Comparison of ENCODE assay signal across 1 cellular context in the genomic region with DNA sequence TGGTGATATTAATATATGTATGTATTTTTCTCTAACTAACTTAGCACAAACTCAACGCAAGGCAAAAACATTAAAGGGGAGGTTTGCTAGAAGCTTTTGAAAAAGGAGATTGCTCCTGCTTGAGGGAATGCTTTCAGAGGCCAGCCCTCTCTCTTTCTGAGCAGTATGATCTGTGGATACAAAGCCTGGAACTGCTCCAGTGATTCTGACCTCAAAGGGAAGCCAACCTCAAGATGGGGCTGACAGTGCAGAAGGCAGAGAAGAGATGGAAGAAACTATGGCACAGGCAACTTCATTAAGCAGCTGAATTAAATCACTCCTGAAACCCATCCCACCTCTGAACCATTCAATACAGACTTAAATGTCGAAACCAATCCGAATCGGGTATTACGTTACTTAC.
TF ChIP-seq lines count a peak whose summit lies in the region.

No MANE protein-coding gene starts in this region.

TF ChIP-seq in HCT116, 20 proteins besides CTCF, POLR2A, EP300 and RAD21 (continued from another document):
- TF ChIP-seq, protein P1, sequence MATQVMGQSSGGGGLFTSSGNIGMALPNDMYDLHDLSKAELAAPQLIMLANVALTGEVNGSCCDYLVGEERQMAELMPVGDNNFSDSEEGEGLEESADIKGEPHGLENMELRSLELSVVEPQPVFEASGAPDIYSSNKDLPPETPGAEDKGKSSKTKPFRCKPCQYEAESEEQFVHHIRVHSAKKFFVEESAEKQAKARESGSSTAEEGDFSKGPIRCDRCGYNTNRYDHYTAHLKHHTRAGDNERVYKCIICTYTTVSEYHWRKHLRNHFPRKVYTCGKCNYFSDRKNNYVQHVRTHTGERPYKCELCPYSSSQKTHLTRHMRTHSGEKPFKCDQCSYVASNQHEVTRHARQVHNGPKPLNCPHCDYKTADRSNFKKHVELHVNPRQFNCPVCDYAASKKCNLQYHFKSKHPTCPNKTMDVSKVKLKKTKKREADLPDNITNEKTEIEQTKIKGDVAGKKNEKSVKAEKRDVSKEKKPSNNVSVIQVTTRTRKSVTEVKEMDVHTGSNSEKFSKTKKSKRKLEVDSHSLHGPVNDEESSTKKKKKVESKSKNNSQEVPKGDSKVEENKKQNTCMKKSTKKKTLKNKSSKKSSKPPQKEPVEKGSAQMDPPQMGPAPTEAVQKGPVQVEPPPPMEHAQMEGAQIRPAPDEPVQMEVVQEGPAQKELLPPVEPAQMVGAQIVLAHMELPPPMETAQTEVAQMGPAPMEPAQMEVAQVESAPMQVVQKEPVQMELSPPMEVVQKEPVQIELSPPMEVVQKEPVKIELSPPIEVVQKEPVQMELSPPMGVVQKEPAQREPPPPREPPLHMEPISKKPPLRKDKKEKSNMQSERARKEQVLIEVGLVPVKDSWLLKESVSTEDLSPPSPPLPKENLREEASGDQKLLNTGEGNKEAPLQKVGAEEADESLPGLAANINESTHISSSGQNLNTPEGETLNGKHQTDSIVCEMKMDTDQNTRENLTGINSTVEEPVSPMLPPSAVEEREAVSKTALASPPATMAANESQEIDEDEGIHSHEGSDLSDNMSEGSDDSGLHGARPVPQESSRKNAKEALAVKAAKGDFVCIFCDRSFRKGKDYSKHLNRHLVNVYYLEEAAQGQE (IDR thresholded peaks at IDR 0.05; ENCODE audit: low read depth) = no peak
- no peak for TF ChIP-seq ELF1 (IDR thresholded peaks at IDR 0.05; ENCODE audit: borderline replicate concordance, low read depth)
- no peak for TF ChIP-seq SP1 (IDR thresholded peaks at IDR 0.05; ENCODE audit: low read depth)
- TF ChIP-seq EZH2phosphoT487 (IDR thresholded peaks at IDR 0.05; ENCODE audit: borderline replicate concordance) = no peak
- no peak for TF ChIP-seq POLR2AphosphoS5 (IDR thresholded peaks at IDR 0.05; ENCODE audit: low read depth, low read length)
TF ChIP-seq in HCT116: peak in this region for 0.
